8 cellular contexts compared by ENCODE assay signal in the genomic region with DNA sequence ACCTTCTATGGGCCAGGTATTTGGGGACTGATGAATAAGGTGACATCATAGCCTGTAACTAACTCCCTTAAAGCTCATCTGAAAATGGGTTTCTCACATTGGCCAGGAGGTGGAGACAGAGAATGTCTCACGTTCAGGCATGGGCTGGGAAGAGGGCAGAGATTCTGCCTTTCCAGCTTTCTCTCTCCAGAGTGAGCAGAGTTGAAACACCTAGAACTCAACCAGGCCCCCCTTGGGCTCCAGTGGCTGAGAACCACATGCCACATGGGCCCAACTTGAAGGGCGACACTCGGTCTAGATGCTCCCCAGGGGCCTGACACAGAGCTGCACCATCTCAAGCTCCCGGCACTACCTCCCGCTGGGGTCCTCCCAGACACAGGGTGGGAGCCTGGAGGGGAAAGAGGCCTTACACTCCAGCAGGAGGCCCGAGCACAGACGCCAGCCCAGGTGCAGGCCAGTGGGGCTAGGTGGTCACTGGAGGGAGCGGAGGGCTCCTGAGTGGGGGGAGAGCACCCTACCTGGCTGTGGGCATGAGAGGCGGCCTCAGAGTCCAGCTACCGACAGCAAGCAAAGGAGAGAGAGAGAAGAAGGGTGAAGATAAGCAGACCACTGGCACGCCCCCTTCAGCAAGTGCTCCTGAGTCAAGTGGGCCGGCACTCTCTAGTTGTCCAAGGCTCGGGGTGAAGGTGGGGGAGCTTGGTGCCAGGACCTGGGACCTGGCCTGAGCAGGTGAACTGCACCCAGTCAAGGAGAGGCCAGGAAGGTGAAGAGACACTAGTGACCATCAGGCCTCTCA. TPM values are rescaled to one million over a fixed set of nuclear protein-coding genes. Genes with fewer than 3 reads are reported as not detected.
DNase-seq lines count a peak whose midpoint lies in the region; ATAC-seq and TF ChIP-seq lines count a peak whose summit lies in the region.

No MANE protein-coding gene starts in this region.

- no peaks in the 10 kb centered on the region for H3K9me3 Mint-ChIP-seq in brain
- no peaks in the 10 kb centered on the region for H3K9me3 Mint-ChIP-seq in stimulated activated memory B cell treated with anti-CD40 and anti-IgM and Interleukin-4, amounts not matched to agents 10 μg/mL and 1 μg/mL and 100 μg/mL, for 72 hours

- intact Hi-C loops in A673 (cut with micrococcal nuclease; ENCODE audit: unreplicated experiment) = no loop called here
- intact Hi-C loops in OCI-LY7 (cut with micrococcal nuclease; ENCODE audit: unreplicated experiment) = loop anchor here (1.0 kb wide), 1 partner anchor 21 kb away; no protein-coding TSS in a partner anchor

- peak overlapping the region in 3 of 5 experiments; percentile 50 to 87 (median 73) for H3K27ac Mint-ChIP-seq in brain
- H3K27ac Mint-ChIP-seq in stimulated activated memory B cell treated with anti-CD40 and anti-IgM and Interleukin-4, amounts not matched to agents 10 μg/mL and 1 μg/mL and 100 μg/mL, for 72 hours = no peak overlapping the region

- TF ChIP-seq CTCF in A673 (conservative IDR thresholded peaks at IDR 0.05; ENCODE audit: low read depth, low read length) (peak; percentile 75), OCI-LY7 (conservative IDR thresholded peaks at IDR 0.05; ENCODE audit: low read length) (peak; percentile 84), brain (conservative IDR thresholded peaks at IDR 0.05) (peak; percentile 79)

- H3K4me1 ChIP-seq in A673 (ENCODE audit: insufficient read depth, low read length, poor library complexity, severe bottlenecking) (no peaks in the 10 kb centered on the region), OCI-LY7 (ENCODE audit: insufficient read depth, low read length, poor library complexity, severe bottlenecking) (no peaks in the 10 kb centered on the region)

- peak; percentile 87 for DNase-seq in A673 (ENCODE audit: low spot score)
- peak; percentile 88 for DNase-seq in GM03348 (ENCODE audit: low spot score)
- DNase-seq in LHCN-M2 (ENCODE audit: low read depth) = peak; percentile 76
- peak; percentile 71 for DNase-seq in OCI-LY7 (ENCODE audit: low spot score)
- DNase-seq in inferior parietal cortex (ENCODE audit: extremely low spot score) = peak; percentile 77

- no peak overlapping the region for H2AFZ ChIP-seq in OCI-LY7 (ENCODE audit: low read length)

- no peak overlapping the region for H3K4me3 Mint-ChIP-seq in brain
- H3K4me3 Mint-ChIP-seq in stimulated activated memory B cell treated with anti-CD40 and anti-IgM and Interleukin-4, amounts not matched to agents 10 μg/mL and 1 μg/mL and 100 μg/mL, for 72 hours = no peak overlapping the region

- H3K27ac ChIP-seq in A673 (ENCODE audit: low read depth, low read length, poor library complexity, severe bottlenecking) (no peak overlapping the region), OCI-LY7 (ENCODE audit: low read depth, low read length, poor library complexity, severe bottlenecking) (no peak overlapping the region)

- no TSS peak for BruUV-seq in A673 (replicated peaks; lab: Mats Ljungman, UMichigan)
- BruUV-seq in OCI-LY7 (replicated peaks; lab: Mats Ljungman, UMichigan) = no TSS peak

- H3K4me3 ChIP-seq in A673 (ENCODE audit: low read depth, low read length, poor library complexity, severe bottlenecking) = no peak overlapping the region
- H3K4me3 ChIP-seq in OCI-LY7 (ENCODE audit: low read depth, low read length, poor library complexity, severe bottlenecking) = no peak overlapping the region

- no peaks in the 10 kb centered on the region for H3K27me3 ChIP-seq in A673 (replicated peaks; ENCODE audit: insufficient read depth, low read depth, low read length, poor library complexity)

- ATAC-seq in stimulated activated memory B cell treated with anti-CD40 and anti-IgM and Interleukin-4, amounts not matched to agents 10 μg/mL and 1 μg/mL and 100 μg/mL, for 72 hours = peak; percentile 80
- no peak for ATAC-seq in GM19035 (IDR thresholded peaks at IDR 0.05; ENCODE audit: unreplicated experiment)

- no peaks in the 10 kb centered on the region; the same call in 1 of the 2 replicates for H4K20me1 ChIP-seq in OCI-LY7 (ENCODE audit: insufficient read depth, low read length)

- H3K9me2 ChIP-seq in OCI-LY7 (ENCODE audit: insufficient read depth, low read length) = no peaks in the 10 kb centered on the region

- no peaks in the 10 kb centered on the region for H3K79me2 ChIP-seq in OCI-LY7 (ENCODE audit: insufficient read depth, low read depth, low read length)

- H3K9me3 ChIP-seq in A673 (ENCODE audit: low read depth, low read length, poor library complexity, severe bottlenecking) = no peaks in the 10 kb centered on the region
- no peaks in the 10 kb centered on the region for H3K9me3 ChIP-seq in OCI-LY7 (ENCODE audit: low read length)

- POLR2A ChIA-PET in A673 (lab: Charles Lee; ENCODE audit: low non-redundant PET) (interaction anchor here (0.5 to 0.7 kb wide), 2 partner anchors 36 to 413 kb away, joined by 6 to 7 read pairs; a partner anchor contains a TSS), OCI-LY7 (lab: Charles Lee) (interaction anchor here (0.6 to 1.3 kb wide), 4 partner anchors 10 to 214 kb away, joined by 3 to 6 read pairs (median 6); no protein-coding TSS in a partner anchor)

- H3K4me2 ChIP-seq in OCI-LY7 (ENCODE audit: low read length) = no peak overlapping the region

- peaks cover 4% of the 10 kb centered on the region for H3K4me1 Mint-ChIP-seq in brain
- H3K4me1 Mint-ChIP-seq in stimulated activated memory B cell treated with anti-CD40 and anti-IgM and Interleukin-4, amounts not matched to agents 10 μg/mL and 1 μg/mL and 100 μg/mL, for 72 hours = peaks cover 14% of the 10 kb centered on the region

- H3K36me3 Mint-ChIP-seq in brain = peaks cover 21% of the 10 kb centered on the region
- H3K36me3 Mint-ChIP-seq in stimulated activated memory B cell treated with anti-CD40 and anti-IgM and Interleukin-4, amounts not matched to agents 10 μg/mL and 1 μg/mL and 100 μg/mL, for 72 hours = peaks cover 34% of the 10 kb centered on the region

- CTCF ChIA-PET in A673 (lab: Charles Lee) = interaction anchor here (0.7 to 2.0 kb wide), 24 partner anchors 8 to 971 kb away, joined by 3 to 15 read pairs (median 4); a partner anchor contains a TSS
- CTCF ChIA-PET in OCI-LY7 (lab: Charles Lee; ENCODE audit: unreplicated experiment) = interaction anchor here (0.6 to 1.5 kb wide), 10 partner anchors 13 to 290 kb away, joined by 3 to 10 read pairs (median 4); no protein-coding TSS in a partner anchor

- peaks cover 4% of the 10 kb centered on the region for H3K27me3 Mint-ChIP-seq in brain
- no peaks in the 10 kb centered on the region for H3K27me3 Mint-ChIP-seq in stimulated activated memory B cell treated with anti-CD40 and anti-IgM and Interleukin-4, amounts not matched to agents 10 μg/mL and 1 μg/mL and 100 μg/mL, for 72 hours

- H3K36me3 ChIP-seq in A673 (ENCODE audit: insufficient read depth, low read length, poor library complexity, severe bottlenecking) (no peaks in the 10 kb centered on the region), OCI-LY7 (ENCODE audit: insufficient read depth, low read length) (peaks cover 48% of the 10 kb centered on the region)

RNA-seq across cellular contexts. Expression of a gene that starts 55.9 kb away (rescaled TPM):
- total RNA-seq in A673 (2021) (26.6 and 36.6 TPM in 2 replicates), LHCN-M2 (2014; rRNA removed) (39.6 and 41.7 TPM in 2 replicates), OCI-LY7 (2022) (128 and 143 TPM in 2 replicates)
- 35.2 TPM for polyA plus RNA-seq in LHCN-M2 (2012)
- total RNA-seq in OCI-LY7 (2014; rRNA removed; shearing (Covaris generic)) = 124 and 131 TPM in 2 replicates
- polyA plus RNA-seq in brain (ENCODE audit: insufficient read depth, low read depth, low replicate concordance) = 55.9 TPM
